In the genomic region with DNA sequence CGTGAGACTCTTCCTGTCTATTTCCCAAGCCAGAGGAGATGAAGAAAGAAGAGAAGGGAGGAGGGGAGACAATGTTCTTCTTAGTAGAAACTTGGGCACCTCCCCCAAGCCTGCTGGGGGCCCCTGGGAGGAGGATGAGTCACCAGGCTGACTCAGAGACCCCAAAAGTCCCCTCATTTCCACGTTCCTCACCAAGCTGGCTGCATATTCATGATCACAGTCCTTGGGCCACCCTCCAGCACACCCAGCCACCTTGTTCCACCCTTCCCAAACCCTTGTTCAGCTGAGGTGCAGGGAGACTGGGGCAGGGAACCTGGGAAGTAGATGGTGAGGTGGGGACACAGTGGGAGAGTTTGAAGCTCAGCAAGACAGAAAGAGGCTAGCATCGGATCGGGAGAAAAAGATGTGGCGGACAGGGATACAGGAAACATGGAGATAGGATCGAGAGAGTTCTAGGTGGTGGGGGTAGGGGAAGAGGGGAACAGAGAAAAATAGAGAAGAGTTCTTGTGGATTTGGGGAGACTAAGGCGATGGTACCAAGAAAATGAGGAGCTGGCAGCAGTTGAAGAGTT, we compare ENCODE assay signal across 1 cellular context.
TF ChIP-seq lines count a peak whose summit lies in the region.

No MANE protein-coding gene starts in this region.

TF ChIP-seq in K562, 482 proteins besides CTCF, POLR2A, EP300 and RAD21 (continues in another document):
- no peak for TF ChIP-seq ZFX (CRISPR knock-in tag; IDR thresholded peaks at IDR 0.05)
- no peak for TF ChIP-seq ZBTB8A (IDR thresholded peaks at IDR 0.05; ENCODE audit: partially characterized antibody)
- TF ChIP-seq ZBTB7A (IDR thresholded peaks at IDR 0.05; ENCODE audit: borderline replicate concordance, control insufficient read depth, low read depth, low read length), result peak; percentile 98
- TF ChIP-seq, protein P1, sequence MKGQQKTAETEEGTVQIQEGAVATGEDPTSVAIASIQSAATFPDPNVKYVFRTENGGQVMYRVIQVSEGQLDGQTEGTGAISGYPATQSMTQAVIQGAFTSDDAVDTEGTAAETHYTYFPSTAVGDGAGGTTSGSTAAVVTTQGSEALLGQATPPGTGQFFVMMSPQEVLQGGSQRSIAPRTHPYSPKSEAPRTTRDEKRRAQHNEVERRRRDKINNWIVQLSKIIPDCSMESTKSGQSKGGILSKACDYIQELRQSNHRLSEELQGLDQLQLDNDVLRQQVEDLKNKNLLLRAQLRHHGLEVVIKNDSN (CRISPR knock-in tag; IDR thresholded peaks at IDR 0.05), result 0 out of 2 replicates have a peak, but pooled peaks have one; percentile 11
- peak; percentile 89 for TF ChIP-seq FOSL1 (tag; conservative IDR thresholded peaks at IDR 0.05)
- no peak for TF ChIP-seq KAT2B (IDR thresholded peaks at IDR 0.05; ENCODE audit: low read depth, low read length)
- TF ChIP-seq BRD4 (IDR thresholded peaks at IDR 0.05), result no peak
- peak; percentile 65; the same call in 1 of the 2 replicates for TF ChIP-seq POLR2AphosphoS5 (IDR thresholded peaks at IDR 0.05; ENCODE audit: control insufficient read depth, insufficient read depth, low read depth, low read length)
- no peak for TF ChIP-seq ZNF282 (CRISPR knock-in tag; IDR thresholded peaks at IDR 0.05)
- TF ChIP-seq DNMT1 (IDR thresholded peaks at IDR 0.05), result no peak
- 0 out of 4 replicates have a peak, but pooled peaks of 1 of the 2 experiments have one; percentile 26 for TF ChIP-seq ARNT (IDR thresholded peaks at IDR 0.05)
- no peak for TF ChIP-seq HSF4 (CRISPR knock-in tag; IDR thresholded peaks at IDR 0.05; ENCODE audit: borderline replicate concordance)
- no peak for TF ChIP-seq ZNF175 (CRISPR knock-in tag; IDR thresholded peaks at IDR 0.05; ENCODE audit: low read depth)
- TF ChIP-seq JUND (IDR thresholded peaks at IDR 0.05; ENCODE audit: borderline replicate concordance, low read depth, low read length), result peak; percentile 96
- peak; percentile 90; the same call in 2 of the 3 replicates for TF ChIP-seq JUND (tag; IDR thresholded peaks at IDR 0.05; ENCODE audit: borderline replicate concordance, low read depth, low read length)
- TF ChIP-seq CEBPG (CRISPR knock-in tag; IDR thresholded peaks at IDR 0.05), result no peak
- no peak for TF ChIP-seq CEBPG (tag; conservative IDR thresholded peaks at IDR 0.05 in 1 of 2, IDR thresholded peaks at IDR 0.05 in 1 of 2)
- TF ChIP-seq SUPT5H (IDR thresholded peaks at IDR 0.05), result peak; percentile 57; the same call in 1 of the 2 replicates
- no peak for TF ChIP-seq ZNF174 (CRISPR knock-in tag; IDR thresholded peaks at IDR 0.05)
- TF ChIP-seq NFYB (IDR thresholded peaks at IDR 0.05; ENCODE audit: extremely low read depth, insufficient read length), result no peak
- no peak for TF ChIP-seq HDAC8 (tag; IDR thresholded peaks at IDR 0.05)
- peak; percentile 49 for TF ChIP-seq FOS (IDR thresholded peaks at IDR 0.05; ENCODE audit: extremely low read depth, insufficient read length)
- TF ChIP-seq SMARCA4 (IDR thresholded peaks at IDR 0.05), result peak; percentile 83
- TF ChIP-seq ZNF316 (IDR thresholded peaks at IDR 0.05), result no peak
- no peak for TF ChIP-seq KHSRP (IDR thresholded peaks at IDR 0.05)
- no peak for TF ChIP-seq HNRNPUL1 (IDR thresholded peaks at IDR 0.05; ENCODE audit: low read length)
- TF ChIP-seq ARID4B (CRISPR knock-in tag; IDR thresholded peaks at IDR 0.05), result 0 out of 2 replicates have a peak, but pooled peaks have one; percentile 22
- TF ChIP-seq, protein P2, sequence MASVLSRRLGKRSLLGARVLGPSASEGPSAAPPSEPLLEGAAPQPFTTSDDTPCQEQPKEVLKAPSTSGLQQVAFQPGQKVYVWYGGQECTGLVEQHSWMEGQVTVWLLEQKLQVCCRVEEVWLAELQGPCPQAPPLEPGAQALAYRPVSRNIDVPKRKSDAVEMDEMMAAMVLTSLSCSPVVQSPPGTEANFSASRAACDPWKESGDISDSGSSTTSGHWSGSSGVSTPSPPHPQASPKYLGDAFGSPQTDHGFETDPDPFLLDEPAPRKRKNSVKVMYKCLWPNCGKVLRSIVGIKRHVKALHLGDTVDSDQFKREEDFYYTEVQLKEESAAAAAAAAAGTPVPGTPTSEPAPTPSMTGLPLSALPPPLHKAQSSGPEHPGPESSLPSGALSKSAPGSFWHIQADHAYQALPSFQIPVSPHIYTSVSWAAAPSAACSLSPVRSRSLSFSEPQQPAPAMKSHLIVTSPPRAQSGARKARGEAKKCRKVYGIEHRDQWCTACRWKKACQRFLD (CRISPR knock-in tag; IDR thresholded peaks at IDR 0.05), result no peak
- 0 out of 4 replicates have a peak, but pooled peaks of 1 of the 2 experiments have one; percentile 32 for TF ChIP-seq FOXK2 (conservative IDR thresholded peaks at IDR 0.05 in 1 of 2, IDR thresholded peaks at IDR 0.05 in 1 of 2; ENCODE audit: low read depth in 2 of 2)
- TF ChIP-seq ZNF655 (CRISPR knock-in tag; IDR thresholded peaks at IDR 0.05), result no peak
- TF ChIP-seq DACH1 (IDR thresholded peaks at IDR 0.05; ENCODE audit: partially characterized antibody), result peak; percentile 34
- TF ChIP-seq HBP1 (CRISPR knock-in tag; IDR thresholded peaks at IDR 0.05), result 0 out of 2 replicates have a peak, but pooled peaks have one; percentile 35
- TF ChIP-seq ASH1L (IDR thresholded peaks at IDR 0.05; ENCODE audit: borderline replicate concordance, low read depth, partially characterized antibody), result peak; percentile 20
- no peak for TF ChIP-seq WHSC1 (IDR thresholded peaks at IDR 0.05; ENCODE audit: low read length)
- TF ChIP-seq TEAD4 (IDR thresholded peaks at IDR 0.05; ENCODE audit: low read length), result no peak
- no peak for TF ChIP-seq TEAD4 (CRISPR knock-in tag; IDR thresholded peaks at IDR 0.05; ENCODE audit: borderline replicate concordance)
- no peak for TF ChIP-seq RFX5 (IDR thresholded peaks at IDR 0.05; ENCODE audit: low read depth, low read length)
- peak; percentile 87 for TF ChIP-seq JUN (IDR thresholded peaks at IDR 0.05; ENCODE audit: borderline replicate concordance, low read depth, low read length)
- TF ChIP-seq JUN (CRISPR knock-in tag; IDR thresholded peaks at IDR 0.05; ENCODE audit: borderline replicate concordance), result no peak
- peak; percentile 45; the same call in 1 of the 2 replicates for TF ChIP-seq ZBTB40 (IDR thresholded peaks at IDR 0.05)
- TF ChIP-seq ZBTB40 (CRISPR knock-in tag; IDR thresholded peaks at IDR 0.05), result no peak
- TF ChIP-seq, protein P3, sequence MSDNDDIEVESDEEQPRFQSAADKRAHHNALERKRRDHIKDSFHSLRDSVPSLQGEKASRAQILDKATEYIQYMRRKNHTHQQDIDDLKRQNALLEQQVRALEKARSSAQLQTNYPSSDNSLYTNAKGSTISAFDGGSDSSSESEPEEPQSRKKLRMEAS (CRISPR knock-in tag; IDR thresholded peaks at IDR 0.05), result 0 out of 2 replicates have a peak, but pooled peaks have one; percentile 32
- TF ChIP-seq ZNF561 (CRISPR knock-in tag; conservative IDR thresholded peaks at IDR 0.05), result no peak
- TF ChIP-seq NFIC (IDR thresholded peaks at IDR 0.05), result no peak; the same call in none of the 2 replicates
- no peak for TF ChIP-seq MCM7 (IDR thresholded peaks at IDR 0.05)
- no peak for TF ChIP-seq CBX5 (IDR thresholded peaks at IDR 0.05; ENCODE audit: borderline replicate concordance, low read depth)
